Comparison of ENCODE assay signal across 19 cellular contexts in the genomic region with DNA sequence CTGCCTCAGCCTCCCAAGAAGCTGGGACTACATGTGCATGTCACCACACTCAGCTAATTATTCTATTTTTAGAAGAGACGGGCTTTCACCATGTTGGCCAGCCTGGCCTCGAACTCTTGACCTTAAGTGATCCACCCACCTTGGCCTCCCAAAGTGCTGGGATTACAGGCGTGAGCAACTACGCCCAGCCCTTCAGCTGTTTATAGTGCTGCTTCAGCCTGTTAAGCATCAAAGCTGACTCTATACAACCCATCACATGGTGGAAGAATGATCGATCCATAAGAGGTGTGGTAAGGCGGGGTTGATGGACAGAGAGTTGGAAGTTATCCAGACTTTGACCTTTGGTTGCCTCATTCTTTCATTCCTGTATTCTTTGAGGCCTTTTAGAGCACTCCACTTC.
"Had no signal": no experiment of that assay in that cellular context is flagged by ENCODE, and none has a peak within 500 bp of the region (broad histone marks: within the 10 kb centered on the region; RNA-seq: fewer than 3 reads in every experiment).

No MANE protein-coding gene starts in this region.

- H3K36me3 ChIP-seq: gastrocnemius medialis, heart left ventricle, neural progenitor cell, ovary, tibial artery, vagina had no signal

- H3K27ac ChIP-seq: epithelial cell of prostate, gastrocnemius medialis, heart left ventricle, neural progenitor cell, ovary, tibial artery, vagina, VCaP had no signal

- DNase-seq: activated CD4-positive, alpha-beta T cell treated with anti-CD3 and anti-CD28 coated beads, Interleukin-2, amount 50 U/mL, for 48 hours; activated naive CD4-positive, alpha-beta T cell treated with Interleukin-2 at 50 U/mL for 16 hours; aorta; cerebellar nuclear complex; gastrocnemius medialis; heart left ventricle; midbrain; naive B cell; ovary; stimulated activated CD4-positive, alpha-beta T cell treated with anti-CD3 and anti-CD28 coated beads, Interleukin-2, amount 100 ng/mL, for 48 hours; stimulated activated naive B cell treated with anti-CD40 and anti-IgM and Interleukin-4, amounts not matched to agents 10 μg/mL and 1 μg/mL and 100 μg/mL, for 72 hours; T1000; tibial artery had no signal

- H3K9me3 Mint-ChIP-seq: activated T-helper 17 cell treated with anti-CD3 and anti-CD28 coated beads, Interleukin-2, amount 50 U/mL, for 72 hours; neural progenitor cell; stimulated activated naive B cell treated with anti-CD40 and anti-IgM and Interleukin-4, amounts not matched to agents 10 μg/mL and 1 μg/mL and 100 μg/mL, for 72 hours had no signal

- H3K9me3 ChIP-seq: gastrocnemius medialis, heart left ventricle, ovary, tibial artery, vagina had no signal

- ATAC-seq: gastrocnemius medialis; heart left ventricle; stimulated activated naive B cell treated with anti-CD40 and anti-IgM and Interleukin-4, amounts not matched to agents 10 μg/mL and 1 μg/mL and 100 μg/mL, for 72 hours had no signal

- H3K9ac ChIP-seq: neural progenitor cell had no signal

- H3K27me3 ChIP-seq: gastrocnemius medialis, heart left ventricle, neural progenitor cell, ovary, tibial artery, vagina had no signal

- H3K27ac Mint-ChIP-seq: activated T-helper 17 cell treated with anti-CD3 and anti-CD28 coated beads, Interleukin-2, amount 50 U/mL, for 72 hours; naive B cell; neural progenitor cell; stimulated activated naive B cell treated with anti-CD40 and anti-IgM and Interleukin-4, amounts not matched to agents 10 μg/mL and 1 μg/mL and 100 μg/mL, for 72 hours had no signal

- H3K36me3 Mint-ChIP-seq: naive B cell; neural progenitor cell; stimulated activated naive B cell treated with anti-CD40 and anti-IgM and Interleukin-4, amounts not matched to agents 10 μg/mL and 1 μg/mL and 100 μg/mL, for 72 hours had no signal

- H3K4me3 ChIP-seq: gastrocnemius medialis, heart left ventricle, lung, neural progenitor cell, ovary, tibial artery, vagina had no signal

- H3K4me3 Mint-ChIP-seq: activated T-helper 17 cell treated with anti-CD3 and anti-CD28 coated beads, Interleukin-2, amount 50 U/mL, for 72 hours; naive B cell; neural progenitor cell; stimulated activated naive B cell treated with anti-CD40 and anti-IgM and Interleukin-4, amounts not matched to agents 10 μg/mL and 1 μg/mL and 100 μg/mL, for 72 hours had no signal
